1 cellular context compared by ENCODE assay signal in genomic region chr17:63834431-63835166, GRCh38.
TF ChIP-seq lines count a peak whose summit lies in the region.

No MANE protein-coding gene starts in this region.

TF ChIP-seq in endothelial cell of umbilical vein, 7 proteins besides CTCF, POLR2A, EP300 and RAD21:
- TF ChIP-seq JUN (IDR thresholded peaks at IDR 0.05; ENCODE audit: borderline replicate concordance, insufficient read depth, insufficient read length, low read depth) (no peak), MYC (IDR thresholded peaks at IDR 0.05; ENCODE audit: low read depth, low read length) (peak; percentile 13), POLR2AphosphoS5 (IDR thresholded peaks at IDR 0.05; ENCODE audit: insufficient read depth, low read depth, low read length) (peak; percentile 46)
